In genomic region chr7:99987306-99987705, GRCh38 we compare ENCODE assay signal across 8 cellular contexts. TPM values are rescaled to one million over a fixed set of nuclear protein-coding genes. Genes with fewer than 3 reads are reported as not detected.
"Had no signal": no experiment of that assay in that cellular context is flagged by ENCODE, and none has a peak within 500 bp of the region (broad histone marks: within the 10 kb centered on the region; RNA-seq: fewer than 3 reads in every experiment).

No MANE protein-coding gene starts in this region.

RNA-seq across cellular contexts. Expression of gene AZGP1, which starts 11.5 kb away (rescaled TPM):
- total RNA-seq: temporal lobe, uterus had no signal

RNA-seq across cellular contexts. Expression of gene GJC3, which starts 57.9 kb away (rescaled TPM):
- total RNA-seq: stomach, temporal lobe, thyroid gland, transverse colon, ureter, urinary bladder, vagina had no signal
